Comparison of ENCODE assay signal across 11 cellular contexts in the genomic region with DNA sequence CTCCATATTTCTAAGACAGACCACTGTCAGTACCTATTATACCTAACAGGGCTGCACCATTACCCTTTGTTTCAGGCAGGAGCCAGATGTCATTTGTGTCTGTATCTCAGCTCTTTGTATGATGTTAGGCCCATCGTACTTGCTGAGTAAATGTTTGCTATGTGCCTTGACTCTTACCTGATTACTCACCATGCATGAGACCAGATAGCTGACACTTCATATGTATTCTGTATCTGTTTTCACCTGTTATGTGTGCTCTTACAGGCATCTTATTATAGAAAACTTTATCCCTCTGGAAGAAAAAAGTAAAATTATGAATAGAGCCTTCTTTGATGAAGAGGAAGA. TPM values are rescaled to one million over a fixed set of nuclear protein-coding genes. Genes with fewer than 3 reads are reported as not detected.
DNase-seq lines count a peak whose midpoint lies in the region; ATAC-seq and TF ChIP-seq lines count a peak whose summit lies in the region.
"Had no signal": no experiment of that assay in that cellular context is flagged by ENCODE, and none has a peak within 500 bp of the region (broad histone marks: within the 10 kb centered on the region; RNA-seq: fewer than 3 reads in every experiment).

No MANE protein-coding gene starts in this region.

- H4K20me1 ChIP-seq in SK-N-SH (ENCODE audit: insufficient read depth), result peaks cover 9% of the 10 kb centered on the region; the same call in 1 of the 2 replicates

- POLR2A ChIA-PET in SK-N-SH (lab: Yijun Ruan, JAX), result no interaction called here
- POLR2A ChIA-PET in CD4-positive, alpha-beta T cell (lab: Charles Lee), result no interaction called here

- no peak for TF ChIP-seq CTCF in SK-N-SH (IDR thresholded peaks at IDR 0.05)
- TF ChIP-seq CTCF in colonic mucosa (IDR thresholded peaks at IDR 0.05), result no peak
- no peak for TF ChIP-seq CTCF in progenitor cell of endocrine pancreas (IDR thresholded peaks at IDR 0.05; ENCODE audit: unreplicated experiment)
- no peak for TF ChIP-seq CTCF in GM13976 (IDR thresholded peaks at IDR 0.05; ENCODE audit: borderline replicate concordance, control extremely low read depth, extremely low read depth, insufficient read depth, missing control alignments)
- TF ChIP-seq CTCF in CD4-positive, alpha-beta T cell (IDR thresholded peaks at IDR 0.05), result no peak

- peaks cover 0 to 16% of the 10 kb centered on the region in 2 experiments; a peak in 1 of 4 replicates for H3K4me1 ChIP-seq in SK-N-SH (ENCODE audit: control insufficient read depth in 1 of 2, insufficient read depth in 2 of 2, low read depth in 1 of 2, low read length in 1 of 2)
- H3K4me1 ChIP-seq in colonic mucosa, result no peaks in the 10 kb centered on the region

- no peaks in the 10 kb centered on the region for H3K9me3 Mint-ChIP-seq in progenitor cell of endocrine pancreas (ENCODE audit: low read depth)
- no peaks in the 10 kb centered on the region for H3K9me3 Mint-ChIP-seq in CD4-positive, alpha-beta T cell

- peaks cover 37% of the 10 kb centered on the region for H3F3A ChIP-seq in SK-N-SH (replicated peaks; ENCODE audit: insufficient read depth)

- H3K9me3 ChIP-seq in SK-N-SH, result no peaks in the 10 kb centered on the region
- no peaks in the 10 kb centered on the region for H3K9me3 ChIP-seq in colonic mucosa
- H3K9me3 ChIP-seq in CD4-positive, alpha-beta T cell (ENCODE audit: control insufficient read depth, low read length), result no peaks in the 10 kb centered on the region
- H3K9me3 ChIP-seq: heart left ventricle had no signal

- peak overlapping the region in 1 of 2 experiments; percentile 87; a peak in 3 of 4 replicates for H3K27ac ChIP-seq in SK-N-SH (ENCODE audit: low read depth in 2 of 2, low read length in 1 of 2)
- H3K27ac ChIP-seq in colonic mucosa, result peak overlapping the region; percentile 66
- H3K27ac ChIP-seq in CD4-positive, alpha-beta T cell (ENCODE audit: low read depth, low read length), result no peak overlapping the region
- H3K27ac ChIP-seq: heart left ventricle had no signal

- no peak for DNase-seq in SK-N-SH
- DNase-seq in NCI-H2196 treated with DMSO at 0.1 percent for 48 hours (lab: John Stamatoyannopoulos, UW; ENCODE audit: unreplicated experiment), result peak; percentile 44
- DNase-seq in colonic mucosa, result no peak
- no peak for DNase-seq in progenitor cell of endocrine pancreas (ENCODE audit: low spot score, unreplicated experiment)
- DNase-seq in GM13976 (ENCODE audit: low spot score), result no peak
- DNase-seq in CD4-positive, alpha-beta T cell, result no peak
- DNase-seq: cortex of kidney, heart left ventricle, Kasumi-1 had no signal

- H2AFZ ChIP-seq in SK-N-SH (ENCODE audit: low read depth), result no peak overlapping the region

- H3K4me3 Mint-ChIP-seq in progenitor cell of endocrine pancreas (ENCODE audit: low read depth), result no peak overlapping the region
- no peak overlapping the region for H3K4me3 Mint-ChIP-seq in CD4-positive, alpha-beta T cell

- 44% methylated on average over 1 of the region's 1 CpG for WGBS in SK-N-SH (ENCODE audit: low lambda C conversion rate)

- H3K36me3 ChIP-seq in SK-N-SH (replicated peaks in 1 of 2; ENCODE audit: control insufficient read depth in 1 of 2, insufficient read depth in 2 of 2, low read length in 1 of 2), result peaks cover 15 to 25% of the 10 kb centered on the region in 2 experiments
- no peaks in the 10 kb centered on the region for H3K36me3 ChIP-seq in colonic mucosa

- peaks cover 10% of the 10 kb centered on the region for H3K36me3 Mint-ChIP-seq in progenitor cell of endocrine pancreas (ENCODE audit: insufficient read depth)
- H3K36me3 Mint-ChIP-seq in CD4-positive, alpha-beta T cell (ENCODE audit: low read depth), result peaks cover 47% of the 10 kb centered on the region

- no peaks in the 10 kb centered on the region for H3K9me2 ChIP-seq in SK-N-SH

- no peak for TF ChIP-seq RAD21 in SK-N-SH (IDR thresholded peaks at IDR 0.05; ENCODE audit: low read length)

- in situ Hi-C loops in GM13976 (cut with MboI; ENCODE audit: low sequenced_read_pairs, unreplicated experiment), result no loop called here

- H3K27ac Mint-ChIP-seq in progenitor cell of endocrine pancreas, result peak overlapping the region; percentile 93
- H3K27ac Mint-ChIP-seq in CD4-positive, alpha-beta T cell, result no peak overlapping the region

- H3K27me3 ChIP-seq in SK-N-SH (ENCODE audit: insufficient read depth) (no peaks in the 10 kb centered on the region), colonic mucosa (no peaks in the 10 kb centered on the region)
- no peaks in the 10 kb centered on the region for H3K27me3 ChIP-seq in CD4-positive, alpha-beta T cell (ENCODE audit: control insufficient read depth, insufficient read depth, low read length)
- H3K27me3 ChIP-seq: heart left ventricle had no signal

- H3K4me1 Mint-ChIP-seq in progenitor cell of endocrine pancreas (ENCODE audit: low read depth), result peaks cover 24% of the 10 kb centered on the region
- no peaks in the 10 kb centered on the region for H3K4me1 Mint-ChIP-seq in CD4-positive, alpha-beta T cell (ENCODE audit: low read depth)

- H3K27me3 Mint-ChIP-seq in progenitor cell of endocrine pancreas, result no peaks in the 10 kb centered on the region
- no peaks in the 10 kb centered on the region for H3K27me3 Mint-ChIP-seq in CD4-positive, alpha-beta T cell

- no peak for TF ChIP-seq EP300 in SK-N-SH (IDR thresholded peaks at IDR 0.05; ENCODE audit: borderline replicate concordance in 1 of 2, low read depth in 1 of 2, low read length in 1 of 2)

- ATAC-seq in SK-N-SH treated with all-trans-retinoic acid at 6 μM for 48 hours (no peak; the same call in 2 of the 3 replicates), GM21825 (IDR thresholded peaks at IDR 0.05; ENCODE audit: unreplicated experiment) (no peak)
- ATAC-seq in CD4-positive, alpha-beta T cell (ENCODE audit: poor library complexity), result no peak

- intact Hi-C loops in colonic mucosa (cut with DNase I), result no loop called here
- intact Hi-C loops in CD4-positive, alpha-beta T cell (cut with DNase I, micrococcal nuclease), result no loop called here

- H3K4me3 ChIP-seq in SK-N-SH (ENCODE audit: low read depth in 2 of 2, low read length in 1 of 2) (no peak overlapping the region), colonic mucosa (no peak overlapping the region)
- H3K4me3 ChIP-seq: heart left ventricle had no signal

- CTCF ChIA-PET in SK-N-SH (lab: Yijun Ruan, JAX), result no interaction called here
- CTCF ChIA-PET in CD4-positive, alpha-beta T cell (lab: Charles Lee), result no interaction called here

- H3K9ac ChIP-seq in SK-N-SH, result peak overlapping the region; percentile 4; the same call in 1 of the 2 replicates
- peak overlapping the region in 1 of 2 donors; percentile 46 for H3K9ac ChIP-seq in colonic mucosa (ENCODE audit: low read depth in 2 of 2, low read length in 2 of 2)

- H3K79me2 ChIP-seq in SK-N-SH (ENCODE audit: insufficient read depth), result no peaks in the 10 kb centered on the region

- peak overlapping the region; percentile 29; the same call in 1 of the 2 replicates for H3K4me2 ChIP-seq in SK-N-SH

TF ChIP-seq in SK-N-SH, 30 proteins besides CTCF, POLR2A, EP300 and RAD21 (continues in another document):
- TF ChIP-seq GATA2 (CRISPR knock-in tag; IDR thresholded peaks at IDR 0.05) (no peak), IRF3 (IDR thresholded peaks at IDR 0.05; ENCODE audit: low read depth, low read length) (no peak), SIN3A (IDR thresholded peaks at IDR 0.05; ENCODE audit: borderline replicate concordance, low read depth, low read length) (no peak), FOXM1 (IDR thresholded peaks at IDR 0.05; ENCODE audit: low read depth) (no peak), MXI1 (IDR thresholded peaks at IDR 0.05; ENCODE audit: low read depth, low read length) (no peak), JUND (IDR thresholded peaks at IDR 0.05) (no peak), GABPA (IDR thresholded peaks at IDR 0.05; ENCODE audit: low read depth) (no peak), POLR2AphosphoS5 (IDR thresholded peaks at IDR 0.05; ENCODE audit: low read depth, low read length) (no peak)

TF ChIP-seq in SK-N-SH treated with all-trans-retinoic acid at 6 μM for 48 hours, 23 proteins besides CTCF, POLR2A, EP300 and RAD21:
- TF ChIP-seq ESRRG (CRISPR knock-in tag; IDR thresholded peaks at IDR 0.05) (no peak), ZNF8 (CRISPR knock-in tag; IDR thresholded peaks at IDR 0.05) (no peak)

RNA-seq across cellular contexts. Expression of gene ASXL1, which starts 31.7 kb away (rescaled TPM):
- polyA plus RNA-seq in SK-N-SH (2012; rRNA removed), result 36.6 and 44.7 TPM in 2 replicates
- 16.6 and 21.0 TPM in 2 replicates for polyA plus RNA-seq in SK-N-SH (2012; cell fraction: cytosol; rRNA removed)
- 212 and 236 TPM in 2 replicates for polyA plus RNA-seq in SK-N-SH (2012; cell fraction: nucleus; rRNA removed)
- total RNA-seq in colonic mucosa (10 to 100 TPM; 38.8 to 40.4 TPM), progenitor cell of endocrine pancreas (189 and 201 TPM in 2 replicates)
- 100 to 1,000 TPM; 213 to 222 TPM for total RNA-seq in CD4-positive, alpha-beta T cell

RNA-seq across cellular contexts. Expression of gene KIF3B, which starts 49.0 kb away (rescaled TPM):
- polyA plus RNA-seq in SK-N-SH (2012; rRNA removed), result 18.6 and 23.8 TPM in 2 replicates
- polyA plus RNA-seq in SK-N-SH (2012; cell fraction: cytosol; rRNA removed), result 26.2 and 26.6 TPM in 2 replicates
- 12.4 and 12.8 TPM in 2 replicates for polyA plus RNA-seq in SK-N-SH (2012; cell fraction: nucleus; rRNA removed)
- total RNA-seq in colonic mucosa (10 to 100 TPM; 41.7 to 49.2 TPM), progenitor cell of endocrine pancreas (60.2 and 61.6 TPM in 2 replicates)
- 1 to 10 TPM; 7.3 TPM for total RNA-seq in CD4-positive, alpha-beta T cell
